Comparison of ENCODE assay signal across 1 cellular context in genomic region chrX:65879977-65880799, GRCh38.
TF ChIP-seq lines count a peak whose summit lies in the region.

No MANE protein-coding gene starts in this region.

TF ChIP-seq in K562, 482 proteins besides CTCF, POLR2A, EP300 and RAD21 (continued from another document and continues in another):
- TF ChIP-seq HMG20A (CRISPR knock-in tag; conservative IDR thresholded peaks at IDR 0.05), result no peak
- TF ChIP-seq TFAP4 (CRISPR knock-in tag; IDR thresholded peaks at IDR 0.05; ENCODE audit: borderline replicate concordance), result no peak
- no peak for TF ChIP-seq TOE1 (IDR thresholded peaks at IDR 0.05; ENCODE audit: borderline replicate concordance)
- TF ChIP-seq TOE1 (CRISPR knock-in tag; IDR thresholded peaks at IDR 0.05; ENCODE audit: borderline replicate concordance, low read depth), result no peak
- no peak for TF ChIP-seq HNRNPLL (IDR thresholded peaks at IDR 0.05; ENCODE audit: low read depth, low read length, poor library complexity, severe bottlenecking)
- no peak for TF ChIP-seq ZNF583 (CRISPR knock-in tag; IDR thresholded peaks at IDR 0.05)
- TF ChIP-seq GABPA (tag; conservative IDR thresholded peaks at IDR 0.05; ENCODE audit: low read depth), result no peak
- TF ChIP-seq ZNF431 (CRISPR knock-in tag; IDR thresholded peaks at IDR 0.05), result no peak
- peak; percentile 52; the same call in 1 of the 2 replicates for TF ChIP-seq SOX6 (IDR thresholded peaks at IDR 0.05)
- no peak for TF ChIP-seq BMI1 (IDR thresholded peaks at IDR 0.05; ENCODE audit: low read length)
- TF ChIP-seq SAFB2 (IDR thresholded peaks at IDR 0.05; ENCODE audit: borderline replicate concordance, low read depth, low read length, severe bottlenecking), result no peak
- no peak for TF ChIP-seq ZNF184 (CRISPR knock-in tag; IDR thresholded peaks at IDR 0.05)
- no peak for TF ChIP-seq CBX3 (IDR thresholded peaks at IDR 0.05; ENCODE audit: borderline replicate concordance in 1 of 2, low read length in 2 of 2)
- TF ChIP-seq GATA2 (CRISPR knock-in tag; IDR thresholded peaks at IDR 0.05), result no peak
- peak; percentile 6 for TF ChIP-seq RBM25 (IDR thresholded peaks at IDR 0.05; ENCODE audit: low read depth, low read length, severe bottlenecking)
- peak; percentile 75 for TF ChIP-seq ATF4 (CRISPR knock-in tag; IDR thresholded peaks at IDR 0.05)
- no peak for TF ChIP-seq FIP1L1 (IDR thresholded peaks at IDR 0.05; ENCODE audit: low read depth, low read length, poor library complexity, severe bottlenecking)
- peak; percentile 81 for TF ChIP-seq ATF7 (IDR thresholded peaks at IDR 0.05)
- no peak for TF ChIP-seq ZBTB1 (CRISPR knock-in tag; IDR thresholded peaks at IDR 0.05; ENCODE audit: borderline replicate concordance, low read depth)
- no peak for TF ChIP-seq ZSCAN29 (IDR thresholded peaks at IDR 0.05)
- no peak for TF ChIP-seq PRPF4 (IDR thresholded peaks at IDR 0.05; ENCODE audit: insufficient read depth, low read depth, low read length, poor library complexity, severe bottlenecking)
- no peak for TF ChIP-seq CBX8 (IDR thresholded peaks at IDR 0.05; ENCODE audit: borderline replicate concordance, extremely low read depth, low read depth, low read length, poor library complexity, severe bottlenecking)
- TF ChIP-seq ZNF174 (CRISPR knock-in tag; IDR thresholded peaks at IDR 0.05), result no peak
- TF ChIP-seq ARID2 (IDR thresholded peaks at IDR 0.05), result no peak
- TF ChIP-seq CEBPG (CRISPR knock-in tag; IDR thresholded peaks at IDR 0.05), result peak; percentile 88
- TF ChIP-seq CEBPG (tag; conservative IDR thresholded peaks at IDR 0.05 in 1 of 2, IDR thresholded peaks at IDR 0.05 in 1 of 2), result peak; percentile 82 to 97
- no peak for TF ChIP-seq KDM5B (IDR thresholded peaks at IDR 0.05; ENCODE audit: insufficient replicate concordance, low read depth, low read length)
- no peak for TF ChIP-seq SNAPC5 (CRISPR knock-in tag; IDR thresholded peaks at IDR 0.05)
- no peak for TF ChIP-seq MCM3 (IDR thresholded peaks at IDR 0.05)
- no peak for TF ChIP-seq STAT5A (IDR thresholded peaks at IDR 0.05; ENCODE audit: borderline replicate concordance, low read length)
- no peak for TF ChIP-seq ZNF3 (CRISPR knock-in tag; IDR thresholded peaks at IDR 0.05)
- no peak for TF ChIP-seq HEY1 (CRISPR knock-in tag; IDR thresholded peaks at IDR 0.05; ENCODE audit: borderline replicate concordance)
- no peak for TF ChIP-seq CHAMP1 (IDR thresholded peaks at IDR 0.05)
- TF ChIP-seq RNF219 (CRISPR knock-in tag; IDR thresholded peaks at IDR 0.05), result no peak
- TF ChIP-seq ZFPM2 (CRISPR knock-in tag; IDR thresholded peaks at IDR 0.05), result no peak
- no peak for TF ChIP-seq ZNF263 (CRISPR knock-in tag; IDR thresholded peaks at IDR 0.05; ENCODE audit: borderline replicate concordance)
- no peak for TF ChIP-seq E4F1 (CRISPR knock-in tag; IDR thresholded peaks at IDR 0.05; ENCODE audit: borderline replicate concordance)
- no peak for TF ChIP-seq HDAC2 (IDR thresholded peaks at IDR 0.05)
- no peak for TF ChIP-seq ZNF717 (CRISPR knock-in tag; IDR thresholded peaks at IDR 0.05)
- TF ChIP-seq MYC (IDR thresholded peaks at IDR 0.05; ENCODE audit: low read depth, low read length), result no peak
- no peak for TF ChIP-seq MYC (CRISPR knock-in tag; IDR thresholded peaks at IDR 0.05; ENCODE audit: borderline replicate concordance, low read depth)
- no peak for TF ChIP-seq FOXP4 (CRISPR knock-in tag; IDR thresholded peaks at IDR 0.05; ENCODE audit: borderline replicate concordance)
- no peak for TF ChIP-seq TEAD1 (CRISPR knock-in tag; IDR thresholded peaks at IDR 0.05)
- TF ChIP-seq NR0B1 (IDR thresholded peaks at IDR 0.05; ENCODE audit: partially characterized antibody), result no peak
- TF ChIP-seq IRF9 (tag; IDR thresholded peaks at IDR 0.05), result 0 out of 2 replicates have a peak, but pooled peaks have one; percentile 37
- no peak for TF ChIP-seq ZNF217 (CRISPR knock-in tag; IDR thresholded peaks at IDR 0.05)
- no peak for TF ChIP-seq ATF2 (CRISPR knock-in tag; IDR thresholded peaks at IDR 0.05)
- peak; percentile 57; the same call in 1 of the 2 replicates for TF ChIP-seq ZNF197 (CRISPR knock-in tag; IDR thresholded peaks at IDR 0.05; ENCODE audit: low read depth)
- TF ChIP-seq CHCHD3 (CRISPR knock-in tag; IDR thresholded peaks at IDR 0.05), result no peak
- peak; percentile 90 for TF ChIP-seq ATF3 (IDR thresholded peaks at IDR 0.05)
- no peak for TF ChIP-seq ATF3 (CRISPR knock-in tag; conservative IDR thresholded peaks at IDR 0.05)
- no peak for TF ChIP-seq TCF15 (CRISPR knock-in tag; IDR thresholded peaks at IDR 0.05)
- no peak for TF ChIP-seq RHOXF2B (CRISPR knock-in tag; conservative IDR thresholded peaks at IDR 0.05)
- TF ChIP-seq IRF1 (CRISPR knock-in tag; IDR thresholded peaks at IDR 0.05; ENCODE audit: borderline replicate concordance), result no peak
